Comparison of ENCODE assay signal across 2 cellular contexts in the genomic region with DNA sequence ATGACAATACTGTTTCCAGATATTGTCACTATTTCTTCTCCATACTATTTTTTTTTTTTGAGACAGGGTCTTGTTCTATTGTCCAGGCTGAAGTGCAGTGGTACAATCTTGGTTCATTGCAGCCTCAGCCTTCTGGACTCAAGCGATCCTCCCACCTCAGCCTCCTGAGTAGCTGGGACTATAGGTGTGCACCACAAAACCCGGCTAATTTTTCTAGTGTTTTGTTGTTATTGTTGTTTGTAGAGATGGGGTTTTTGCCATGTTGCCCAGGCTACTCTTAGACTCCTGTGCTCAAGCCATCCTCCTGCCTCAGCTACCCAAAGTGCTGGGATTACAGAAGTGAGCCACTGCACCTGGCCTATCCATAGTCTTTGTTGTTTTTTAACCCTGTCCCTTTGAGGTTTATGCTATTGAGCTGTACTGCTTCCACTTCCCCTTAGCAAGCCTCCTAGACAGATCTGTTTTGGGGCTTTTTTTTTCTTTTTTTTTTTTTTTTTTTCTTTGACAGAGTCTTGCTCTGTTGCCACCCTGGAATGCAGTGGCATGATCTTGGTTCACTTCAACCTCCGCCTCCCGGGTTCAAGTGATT.
TF ChIP-seq lines count a peak whose summit lies in the region.

No MANE protein-coding gene starts in this region.

TF ChIP-seq in HCT116, 20 proteins besides CTCF, POLR2A, EP300 and RAD21:
- no peak for TF ChIP-seq ZNF274 (IDR thresholded peaks at IDR 0.05; ENCODE audit: low read depth, low read length)
- TF ChIP-seq EZH2 (IDR thresholded peaks at IDR 0.05), result no peak
- TF ChIP-seq TCF7L2 (IDR thresholded peaks at IDR 0.05; ENCODE audit: borderline replicate concordance, extremely low read depth, insufficient read depth, insufficient read length), result no peak
- TF ChIP-seq JUND (IDR thresholded peaks at IDR 0.05), result no peak
- TF ChIP-seq EGR1 (IDR thresholded peaks at IDR 0.05; ENCODE audit: low read depth), result no peak
- TF ChIP-seq SRF (IDR thresholded peaks at IDR 0.05; ENCODE audit: low read depth), result no peak
- no peak for TF ChIP-seq CEBPB (IDR thresholded peaks at IDR 0.05; ENCODE audit: low read depth)
- TF ChIP-seq, protein P1, sequence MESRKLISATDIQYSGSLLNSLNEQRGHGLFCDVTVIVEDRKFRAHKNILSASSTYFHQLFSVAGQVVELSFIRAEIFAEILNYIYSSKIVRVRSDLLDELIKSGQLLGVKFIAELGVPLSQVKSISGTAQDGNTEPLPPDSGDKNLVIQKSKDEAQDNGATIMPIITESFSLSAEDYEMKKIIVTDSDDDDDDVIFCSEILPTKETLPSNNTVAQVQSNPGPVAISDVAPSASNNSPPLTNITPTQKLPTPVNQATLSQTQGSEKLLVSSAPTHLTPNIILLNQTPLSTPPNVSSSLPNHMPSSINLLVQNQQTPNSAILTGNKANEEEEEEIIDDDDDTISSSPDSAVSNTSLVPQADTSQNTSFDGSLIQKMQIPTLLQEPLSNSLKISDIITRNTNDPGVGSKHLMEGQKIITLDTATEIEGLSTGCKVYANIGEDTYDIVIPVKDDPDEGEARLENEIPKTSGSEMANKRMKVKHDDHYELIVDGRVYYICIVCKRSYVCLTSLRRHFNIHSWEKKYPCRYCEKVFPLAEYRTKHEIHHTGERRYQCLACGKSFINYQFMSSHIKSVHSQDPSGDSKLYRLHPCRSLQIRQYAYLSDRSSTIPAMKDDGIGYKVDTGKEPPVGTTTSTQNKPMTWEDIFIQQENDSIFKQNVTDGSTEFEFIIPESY (IDR thresholded peaks at IDR 0.05; ENCODE audit: extremely low read depth, insufficient replicate concordance, low read length), result no peak
- no peak for TF ChIP-seq YY1 (IDR thresholded peaks at IDR 0.05; ENCODE audit: extremely low read depth, insufficient replicate concordance, low read depth, low read length)
- no peak for TF ChIP-seq EZH2phosphoT487 (IDR thresholded peaks at IDR 0.05; ENCODE audit: borderline replicate concordance)

TF ChIP-seq in HEK293T, 16 proteins besides CTCF, POLR2A, EP300 and RAD21:
- TF ChIP-seq SUZ12 (IDR thresholded peaks at IDR 0.05), result no peak
- no peak for TF ChIP-seq SP1 (IDR thresholded peaks at IDR 0.05)
- no peak for TF ChIP-seq FOXA1 (IDR thresholded peaks at IDR 0.05)
- TF ChIP-seq ZNF384 (IDR thresholded peaks at IDR 0.05), result no peak
- no peak for TF ChIP-seq TARDBP (IDR thresholded peaks at IDR 0.05)
- TF ChIP-seq LEF1 (IDR thresholded peaks at IDR 0.05; ENCODE audit: borderline replicate concordance), result no peak
- no peak for TF ChIP-seq ELF4 (IDR thresholded peaks at IDR 0.05)
- no peak for TF ChIP-seq FOXK2 (IDR thresholded peaks at IDR 0.05)
- TF ChIP-seq BHLHE40 (IDR thresholded peaks at IDR 0.05; ENCODE audit: borderline replicate concordance), result no peak
TF ChIP-seq in HEK293T: peak in this region for 0.
